In the genomic region with DNA sequence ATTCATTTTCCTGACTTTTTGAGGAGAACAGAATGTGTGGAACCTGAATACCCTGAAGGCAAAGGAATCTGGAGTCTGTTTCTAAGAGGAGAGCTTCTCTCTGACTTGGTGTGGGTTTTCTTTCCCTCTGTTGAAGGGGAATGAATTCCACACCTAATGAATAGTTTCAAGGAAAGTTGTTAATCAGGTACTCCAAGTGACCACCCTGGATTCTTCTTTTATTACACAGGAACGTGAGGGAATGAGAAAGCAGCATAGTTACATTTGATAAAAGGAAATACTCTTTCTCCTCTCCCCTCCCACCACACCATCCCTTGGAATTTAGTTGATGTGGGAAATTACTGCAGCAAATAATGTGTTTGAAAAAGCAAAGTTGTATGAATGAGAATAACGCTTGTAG, we compare ENCODE assay signal across 26 cellular contexts. TPM values are rescaled to one million over a fixed set of nuclear protein-coding genes. Genes with fewer than 3 reads are reported as not detected.
"Had no signal": no experiment of that assay in that cellular context is flagged by ENCODE, and none has a peak within 500 bp of the region (broad histone marks: within the 10 kb centered on the region; RNA-seq: fewer than 3 reads in every experiment).

No MANE protein-coding gene starts in this region.

- H3K4me1 ChIP-seq: colonic mucosa, esophagus squamous epithelium, left lung, stomach, suprapubic skin, transverse colon, uterus had no signal

- H3K27ac Mint-ChIP-seq: activated CD4-positive, alpha-beta T cell treated with anti-CD3 and anti-CD28 coated beads, Interleukin-2, amount 10 ng/mL, durations not matched to agents 7 days and 5 days; activated CD8-positive, alpha-beta memory T cell treated with anti-CD3 and anti-CD28 coated beads, Interleukin-2, amount 10 ng/mL, durations not matched to agents 7 days and 5 days; activated CD8-positive, alpha-beta T cell treated with anti-CD3 and anti-CD28 coated beads for 36 hours; activated naive CD4-positive, alpha-beta T cell treated with anti-CD3 and anti-CD28 coated beads, Interleukin-2, amount 50 U/mL, for 72 hours; natural killer cell; stimulated activated memory B cell treated with anti-CD40 and anti-IgM and Interleukin-4, amounts not matched to agents 10 μg/mL and 1 μg/mL and 100 μg/mL, for 72 hours; T-helper 2 cell treated with Interferon-gamma antibody and Interleukin-4, amounts not matched to agents 5 μg/mL and 100 μg/mL, for 36 hours had no signal

- H3K4me3 ChIP-seq: colonic mucosa, dorsolateral prefrontal cortex, esophagus squamous epithelium, gastroesophageal sphincter, left lung, lung, stomach, suprapubic skin, transverse colon, uterus had no signal

- H3K27me3 ChIP-seq: colonic mucosa, esophagus squamous epithelium, gastroesophageal sphincter, left lung, stomach, suprapubic skin, transverse colon, uterus had no signal

- H3K9me3 ChIP-seq: colonic mucosa, esophagus squamous epithelium, gastroesophageal sphincter, left lung, stomach, suprapubic skin, transverse colon, uterus had no signal

- FAIRE-seq: kidney, small intestine had no signal

- H3K27ac ChIP-seq: colonic mucosa, dorsolateral prefrontal cortex, esophagus squamous epithelium, gastroesophageal sphincter, left lung, stomach, suprapubic skin, transverse colon, uterus, VCaP had no signal

- H3K4me3 Mint-ChIP-seq: activated CD4-positive, alpha-beta T cell treated with anti-CD3 and anti-CD28 coated beads, Interleukin-2, amount 10 ng/mL, durations not matched to agents 7 days and 5 days; activated CD8-positive, alpha-beta memory T cell treated with anti-CD3 and anti-CD28 coated beads, Interleukin-2, amount 10 ng/mL, durations not matched to agents 7 days and 5 days; activated CD8-positive, alpha-beta T cell treated with anti-CD3 and anti-CD28 coated beads for 36 hours; natural killer cell; stimulated activated memory B cell treated with anti-CD40 and anti-IgM and Interleukin-4, amounts not matched to agents 10 μg/mL and 1 μg/mL and 100 μg/mL, for 72 hours; T-helper 2 cell treated with Interferon-gamma antibody and Interleukin-4, amounts not matched to agents 5 μg/mL and 100 μg/mL, for 36 hours had no signal

- ATAC-seq: activated CD8-positive, alpha-beta memory T cell treated with anti-CD3 and anti-CD28 coated beads, Interleukin-2, amount 10 ng/mL, durations not matched to agents 7 days and 5 days; activated CD8-positive, alpha-beta T cell treated with anti-CD3 and anti-CD28 coated beads for 36 hours; activated naive CD4-positive, alpha-beta T cell treated with anti-CD3 and anti-CD28 coated beads, Interleukin-2, amount 50 U/mL, for 72 hours; gastroesophageal sphincter; left lung; natural killer cell; sciatic nerve; stimulated activated memory B cell treated with anti-CD40 and anti-IgM and Interleukin-4, amounts not matched to agents 10 μg/mL and 1 μg/mL and 100 μg/mL, for 72 hours had no signal

- H3K36me3 ChIP-seq: colonic mucosa, esophagus squamous epithelium, gastroesophageal sphincter, left lung, stomach, suprapubic skin, transverse colon, uterus had no signal

- H3K36me3 Mint-ChIP-seq: activated CD8-positive, alpha-beta memory T cell treated with anti-CD3 and anti-CD28 coated beads, Interleukin-2, amount 10 ng/mL, durations not matched to agents 7 days and 5 days; activated naive CD4-positive, alpha-beta T cell treated with anti-CD3 and anti-CD28 coated beads, Interleukin-2, amount 50 U/mL, for 72 hours; natural killer cell; stimulated activated memory B cell treated with anti-CD40 and anti-IgM and Interleukin-4, amounts not matched to agents 10 μg/mL and 1 μg/mL and 100 μg/mL, for 72 hours had no signal

- DNase-seq: activated CD4-positive, alpha-beta T cell treated with anti-CD3 and anti-CD28 coated beads, Interleukin-2, amount 10 ng/mL, durations not matched to agents 7 days and 5 days; activated CD4-positive, CD25-positive, alpha-beta regulatory T cell treated with anti-CD3 and anti-CD28 coated beads, Interleukin-2, amount 50 U/mL, for 72 hours; activated CD8-positive, alpha-beta memory T cell treated with anti-CD3 and anti-CD28 coated beads, Interleukin-2, amount 10 ng/mL, durations not matched to agents 7 days and 5 days; activated CD8-positive, alpha-beta T cell treated with anti-CD3 and anti-CD28 coated beads for 36 hours; activated T-cell treated with anti-CD3 and anti-CD28 coated beads for 4 hours; aorta; colonic mucosa; dorsolateral prefrontal cortex; esophagus squamous epithelium; head of caudate nucleus; kidney; left lung; midbrain; natural killer cell; small intestine; stomach; transverse colon; uterus had no signal

- H3K4me1 Mint-ChIP-seq: activated CD4-positive, alpha-beta T cell treated with anti-CD3 and anti-CD28 coated beads, Interleukin-2, amount 10 ng/mL, durations not matched to agents 7 days and 5 days; activated CD8-positive, alpha-beta memory T cell treated with anti-CD3 and anti-CD28 coated beads, Interleukin-2, amount 10 ng/mL, durations not matched to agents 7 days and 5 days; natural killer cell; stimulated activated memory B cell treated with anti-CD40 and anti-IgM and Interleukin-4, amounts not matched to agents 10 μg/mL and 1 μg/mL and 100 μg/mL, for 72 hours had no signal

- H3K27me3 Mint-ChIP-seq: activated CD4-positive, alpha-beta T cell treated with anti-CD3 and anti-CD28 coated beads, Interleukin-2, amount 10 ng/mL, durations not matched to agents 7 days and 5 days; activated CD8-positive, alpha-beta memory T cell treated with anti-CD3 and anti-CD28 coated beads, Interleukin-2, amount 10 ng/mL, durations not matched to agents 7 days and 5 days; activated CD8-positive, alpha-beta T cell treated with anti-CD3 and anti-CD28 coated beads for 36 hours; stimulated activated memory B cell treated with anti-CD40 and anti-IgM and Interleukin-4, amounts not matched to agents 10 μg/mL and 1 μg/mL and 100 μg/mL, for 72 hours had no signal

- H3K9me3 Mint-ChIP-seq: activated CD4-positive, alpha-beta T cell treated with anti-CD3 and anti-CD28 coated beads, Interleukin-2, amount 10 ng/mL, durations not matched to agents 7 days and 5 days; stimulated activated memory B cell treated with anti-CD40 and anti-IgM and Interleukin-4, amounts not matched to agents 10 μg/mL and 1 μg/mL and 100 μg/mL, for 72 hours; T-helper 2 cell treated with Interferon-gamma antibody and Interleukin-4, amounts not matched to agents 5 μg/mL and 100 μg/mL, for 36 hours had no signal

RNA-seq across cellular contexts. Expression of a gene that starts 29.7 kb away (rescaled TPM):
- total RNA-seq: activated CD4-positive, alpha-beta T cell treated with anti-CD3 and anti-CD28 coated beads, Interleukin-2, amount 10 ng/mL, durations not matched to agents 7 days and 5 days; activated CD8-positive, alpha-beta memory T cell treated with anti-CD3 and anti-CD28 coated beads, Interleukin-2, amount 10 ng/mL, durations not matched to agents 7 days and 5 days; activated CD8-positive, alpha-beta T cell treated with anti-CD3 and anti-CD28 coated beads for 36 hours; activated naive CD4-positive, alpha-beta T cell treated with anti-CD3 and anti-CD28 coated beads, Interleukin-2, amount 50 U/mL, for 72 hours; natural killer cell had no signal
